Comparison of ENCODE assay signal across 34 cellular contexts in the genomic region with DNA sequence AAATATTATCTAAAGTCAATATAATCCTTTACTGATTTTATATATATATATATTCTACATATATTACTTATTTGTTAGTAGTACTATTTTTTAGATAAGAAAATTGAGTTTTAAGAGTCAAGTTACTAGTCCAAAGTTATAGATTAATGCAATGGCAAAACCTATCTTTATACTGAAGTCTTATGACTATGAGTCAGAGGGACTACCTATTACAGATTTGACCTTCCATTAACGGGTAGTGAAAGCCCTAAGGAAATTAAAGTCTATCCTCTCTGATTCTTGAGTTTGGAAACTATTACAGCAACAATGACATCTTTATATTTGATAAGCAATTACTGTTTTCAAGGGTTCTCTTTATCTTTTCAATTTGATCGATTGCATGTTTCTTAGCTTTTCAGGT.
"Had no signal": no experiment of that assay in that cellular context is flagged by ENCODE, and none has a peak within 500 bp of the region (broad histone marks: within the 10 kb centered on the region; RNA-seq: fewer than 3 reads in every experiment).

No MANE protein-coding gene starts in this region.

- H3K4me3 ChIP-seq: ascending aorta, MG63, Peyer's patch, SK-N-MC had no signal

- H3K36me3 Mint-ChIP-seq: activated CD8-positive, alpha-beta memory T cell treated with anti-CD3 and anti-CD28 coated beads, Interleukin-2, amount 10 ng/mL, durations not matched to agents 7 days and 5 days; activated naive CD8-positive, alpha-beta T cell treated with anti-CD3 and anti-CD28 coated beads for 36 hours had no signal

- H3K27ac Mint-ChIP-seq: activated CD4-positive, alpha-beta memory T cell treated with anti-CD3 and anti-CD28 coated beads, Interleukin-2, amount 10 ng/mL, durations not matched to agents 7 days and 5 days; activated CD8-positive, alpha-beta memory T cell treated with anti-CD3 and anti-CD28 coated beads, Interleukin-2, amount 10 ng/mL, durations not matched to agents 7 days and 5 days; activated naive CD8-positive, alpha-beta T cell treated with anti-CD3 and anti-CD28 coated beads for 36 hours; activated T-cell treated with anti-CD3 and anti-CD28 coated beads, Interleukin-2, amount 50 U/mL, for 72 hours; activated T-helper 17 cell treated with anti-CD3 and anti-CD28 coated beads, Interleukin-2, amount 50 U/mL, for 72 hours had no signal

- DNase-seq: activated CD4-positive, alpha-beta memory T cell treated with anti-CD3 and anti-CD28 coated beads, Interleukin-2, amount 10 ng/mL, durations not matched to agents 7 days and 5 days; activated CD4-positive, alpha-beta T cell treated with anti-CD3 and anti-CD28 coated beads for 1 hour; activated CD4-positive, alpha-beta T cell treated with anti-CD3 and anti-CD28 coated beads for 48 hours; activated CD4-positive, CD25-positive, alpha-beta regulatory T cell; activated CD8-positive, alpha-beta memory T cell treated with anti-CD3 and anti-CD28 coated beads for 24 hours; activated CD8-positive, alpha-beta memory T cell treated with anti-CD3 and anti-CD28 coated beads, Interleukin-2, amount 10 ng/mL, durations not matched to agents 7 days and 5 days; activated CD8-positive, alpha-beta memory T cell treated with anti-CD3 and anti-CD28 coated beads, Interleukin-2, amount 50 U/mL, for 48 hours; activated effector memory CD4-positive, alpha-beta T cell treated with anti-CD3 and anti-CD28 coated beads, Interleukin-2, amount 50 U/mL, for 16 hours; activated naive CD4-positive, alpha-beta T cell; activated naive CD4-positive, alpha-beta T cell treated with anti-CD3 and anti-CD28 coated beads, Interleukin-2, amount 50 U/mL, for 16 hours; activated naive CD8-positive, alpha-beta T cell treated with anti-CD3 and anti-CD28 coated beads for 36 hours; activated T-cell treated with anti-CD3 and anti-CD28 coated beads, Interleukin-2, amount 50 U/mL, for 72 hours; amniotic stem cell; caudate nucleus; Karpas-422; KBM-7; MG63; NCI-H1048; NCI-H1105 treated with DMSO at 0.1 percent for 48 hours; NCI-H1436 treated with DMSO at 0.1 percent for 48 hours; NCI-H1694 treated with DMSO at 0.1 percent for 48 hours; NCI-H2029; NCI-H345; NCI-H524 treated with DMSO at 0.1 percent for 48 hours; NK-92 treated with Interleukin-12 subunit alpha and Interleukin-12 subunit beta, amount 100 ng/mL, for 24 hours; PC-3; Peyer's patch; Right ventricle myocardium superior; T1000; WERI-Rb-1 had no signal

- H3K27me3 ChIP-seq: ascending aorta, MG63, Peyer's patch had no signal

- H3K9me3 Mint-ChIP-seq: activated CD4-positive, alpha-beta memory T cell treated with anti-CD3 and anti-CD28 coated beads, Interleukin-2, amount 10 ng/mL, durations not matched to agents 7 days and 5 days; activated naive CD8-positive, alpha-beta T cell treated with anti-CD3 and anti-CD28 coated beads for 36 hours; activated T-cell treated with anti-CD3 and anti-CD28 coated beads, Interleukin-2, amount 50 U/mL, for 72 hours; activated T-helper 17 cell treated with anti-CD3 and anti-CD28 coated beads, Interleukin-2, amount 50 U/mL, for 72 hours had no signal

- H3K4me1 Mint-ChIP-seq: activated CD4-positive, alpha-beta memory T cell treated with anti-CD3 and anti-CD28 coated beads, Interleukin-2, amount 10 ng/mL, durations not matched to agents 7 days and 5 days; activated CD8-positive, alpha-beta memory T cell treated with anti-CD3 and anti-CD28 coated beads, Interleukin-2, amount 10 ng/mL, durations not matched to agents 7 days and 5 days; activated naive CD8-positive, alpha-beta T cell treated with anti-CD3 and anti-CD28 coated beads for 36 hours; activated T-helper 17 cell treated with anti-CD3 and anti-CD28 coated beads, Interleukin-2, amount 50 U/mL, for 72 hours had no signal

- H3K27ac ChIP-seq: ascending aorta, Peyer's patch, RWPE1, WERI-Rb-1 had no signal

- H3K9me3 ChIP-seq: ascending aorta, Peyer's patch had no signal

- H3K4me3 Mint-ChIP-seq: activated CD4-positive, alpha-beta memory T cell treated with anti-CD3 and anti-CD28 coated beads, Interleukin-2, amount 10 ng/mL, durations not matched to agents 7 days and 5 days; activated CD8-positive, alpha-beta memory T cell treated with anti-CD3 and anti-CD28 coated beads, Interleukin-2, amount 10 ng/mL, durations not matched to agents 7 days and 5 days; activated naive CD8-positive, alpha-beta T cell treated with anti-CD3 and anti-CD28 coated beads for 36 hours; activated T-cell treated with anti-CD3 and anti-CD28 coated beads, Interleukin-2, amount 50 U/mL, for 72 hours; activated T-helper 17 cell treated with anti-CD3 and anti-CD28 coated beads, Interleukin-2, amount 50 U/mL, for 72 hours had no signal

- H3K4me1 ChIP-seq: ascending aorta, Peyer's patch had no signal

- H3K36me3 ChIP-seq: ascending aorta, MG63, Peyer's patch, WERI-Rb-1 had no signal
